In genomic region chr7:43769791-43770465, GRCh38 we compare ENCODE assay signal across 18 cellular contexts. TPM values are rescaled to one million over a fixed set of nuclear protein-coding genes. Genes with fewer than 3 reads are reported as not detected.
DNase-seq lines count a peak whose midpoint lies in the region; TF ChIP-seq lines count a peak whose summit lies in the region.
"Had no signal": no experiment of that assay in that cellular context is flagged by ENCODE, and none has a peak within 500 bp of the region (broad histone marks: within the 10 kb centered on the region; RNA-seq: fewer than 3 reads in every experiment).

No MANE protein-coding gene starts in this region.

- peak; percentile 43 for DNase-seq in activated CD8-positive, alpha-beta memory T cell treated with anti-CD3 and anti-CD28 coated beads for 24 hours
- DNase-seq in activated CD8-positive, alpha-beta memory T cell treated with anti-CD3 and anti-CD28 coated beads, Interleukin-2, amount 50 U/mL, for 4 hours = no peak
- DNase-seq in NCI-H1105 (lab: John Stamatoyannopoulos, UW) (no peak), cortex of kidney (lab: John Stamatoyannopoulos, UW) (no peak), chondrocyte (ENCODE audit: low spot score) (no peak)
- DNase-seq in stimulated activated naive CD4-positive, alpha-beta T cell (lab: John Stamatoyannopoulos, UW) = no peak
- DNase-seq: Calu3; CD8-positive, alpha-beta T cell; GOT3; KG1; NCI-H1092 treated with DMSO at 0.1 percent for 48 hours; NCI-H2029 treated with DMSO at 0.1 percent for 48 hours; NCI-H226; NCI-H510A treated with DMSO at 0.1 percent for 48 hours; NCI-H774; SJCRH30 had no signal

- H3K27me3 Mint-ChIP-seq in dendritic cell treated with granulocyte-macrophage colony-stimulating factor and Interleukin-4, amounts not matched to agents 40 ng/mL and 50 ng/mL, for 4 days = no peaks in the 10 kb centered on the region
- no peaks in the 10 kb centered on the region for H3K27me3 Mint-ChIP-seq in nephron (ENCODE audit: low read depth)
- no peaks in the 10 kb centered on the region for H3K27me3 Mint-ChIP-seq in chondrocyte (ENCODE audit: low read depth)

- intact Hi-C loops in dendritic cell treated with granulocyte-macrophage colony-stimulating factor and Interleukin-4, amounts not matched to agents 40 ng/mL and 50 ng/mL, for 4 days (cut with micrococcal nuclease) = no loop called here

- peaks cover 60% of the 10 kb centered on the region for H3K4me1 Mint-ChIP-seq in dendritic cell treated with granulocyte-macrophage colony-stimulating factor and Interleukin-4, amounts not matched to agents 40 ng/mL and 50 ng/mL, for 4 days (ENCODE audit: low read depth)
- H3K4me1 Mint-ChIP-seq in nephron (peaks cover 5% of the 10 kb centered on the region), chondrocyte (ENCODE audit: low read depth) (peaks cover under 1% of the 10 kb centered on the region)

- peaks cover 66% of the 10 kb centered on the region for H3K36me3 Mint-ChIP-seq in dendritic cell treated with granulocyte-macrophage colony-stimulating factor and Interleukin-4, amounts not matched to agents 40 ng/mL and 50 ng/mL, for 4 days (ENCODE audit: low read depth)
- H3K36me3 Mint-ChIP-seq in nephron (ENCODE audit: low read depth) (peaks cover 15% of the 10 kb centered on the region), chondrocyte (ENCODE audit: low read depth) (peaks cover 21% of the 10 kb centered on the region)

- H3K27ac Mint-ChIP-seq in dendritic cell treated with granulocyte-macrophage colony-stimulating factor and Interleukin-4, amounts not matched to agents 40 ng/mL and 50 ng/mL, for 4 days = peak overlapping the region; percentile 11
- H3K27ac Mint-ChIP-seq in nephron (peak overlapping the region in 2 of 3 experiments; percentile 54 to 81), chondrocyte (ENCODE audit: unreplicated experiment) (no peak overlapping the region)
- H3K27ac Mint-ChIP-seq: CD8-positive, alpha-beta T cell had no signal

- no peak overlapping the region for H3K4me3 Mint-ChIP-seq in dendritic cell treated with granulocyte-macrophage colony-stimulating factor and Interleukin-4, amounts not matched to agents 40 ng/mL and 50 ng/mL, for 4 days
- H3K4me3 Mint-ChIP-seq in nephron (no peak overlapping the region), chondrocyte (ENCODE audit: unreplicated experiment) (no peak overlapping the region)
- H3K4me3 Mint-ChIP-seq: CD8-positive, alpha-beta T cell had no signal

- H3K9me3 Mint-ChIP-seq in dendritic cell treated with granulocyte-macrophage colony-stimulating factor and Interleukin-4, amounts not matched to agents 40 ng/mL and 50 ng/mL, for 4 days = peaks cover 9% of the 10 kb centered on the region
- H3K9me3 Mint-ChIP-seq in nephron (peaks cover 3% of the 10 kb centered on the region), chondrocyte (ENCODE audit: low read depth) (no peaks in the 10 kb centered on the region)
- H3K9me3 Mint-ChIP-seq: CD8-positive, alpha-beta T cell had no signal

- TF ChIP-seq CTCF in nephron (IDR thresholded peaks at IDR 0.05; ENCODE audit: unreplicated experiment in 3 of 3) (no peak), chondrocyte (IDR thresholded peaks at IDR 0.05) (no peak)

RNA-seq across cellular contexts. Expression of gene BLVRA, which starts 11.4 kb away (rescaled TPM):
- total RNA-seq in chondrocyte = 27.2 to 53.8 TPM (median 48.9 TPM) in 3 replicates

RNA-seq across cellular contexts. Expression of gene COA1, which starts 40.6 kb away (rescaled TPM):
- total RNA-seq in chondrocyte = 31.4 to 36.6 TPM (median 33.5 TPM) in 3 replicates
